Comparison of ENCODE assay signal across 14 cellular contexts in the genomic region with DNA sequence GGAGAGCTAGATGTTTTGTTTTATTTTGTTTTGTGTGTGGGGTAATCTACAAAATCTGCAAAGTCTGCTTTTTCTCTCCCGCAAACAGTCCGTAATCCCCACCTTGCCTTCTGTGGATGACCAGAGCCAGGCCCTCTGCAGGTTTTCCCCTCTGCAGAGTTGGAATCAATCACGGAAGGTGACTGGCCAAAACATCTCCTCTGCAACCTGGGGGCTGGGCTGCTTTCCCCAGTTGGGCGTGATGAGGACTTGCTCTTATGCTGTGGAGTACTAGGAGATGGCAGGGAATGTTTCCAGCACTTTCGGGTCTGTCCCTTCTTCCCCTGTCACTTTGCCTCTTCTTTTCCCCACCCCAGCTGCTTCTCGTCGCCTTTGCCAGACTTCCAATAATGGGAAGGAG. TPM values are rescaled to one million over a fixed set of nuclear protein-coding genes. Genes with fewer than 3 reads are reported as not detected.
DNase-seq lines count a peak whose midpoint lies in the region; ATAC-seq and TF ChIP-seq lines count a peak whose summit lies in the region.
"Had no signal": no experiment of that assay in that cellular context is flagged by ENCODE, and none has a peak within 500 bp of the region (broad histone marks: within the 10 kb centered on the region; RNA-seq: fewer than 3 reads in every experiment).

No MANE protein-coding gene starts in this region.

- H3K4me2 ChIP-seq in neural cell (ENCODE audit: low read length) = no peak overlapping the region

- H3K4me1 Mint-ChIP-seq in MCF 10A (ENCODE audit: insufficient read depth, unreplicated experiment) = no peaks in the 10 kb centered on the region
- H3K4me1 Mint-ChIP-seq: T-helper 17 cell had no signal

- no peak for ATAC-seq in GM21825 (IDR thresholded peaks at IDR 0.05; ENCODE audit: unreplicated experiment)
- ATAC-seq: T-helper 17 cell had no signal

- TF ChIP-seq RAD21 in neural cell (conservative IDR thresholded peaks at IDR 0.05) = no peak

- peaks cover 0 to 65% of the 10 kb centered on the region in 2 donors for H3K27me3 ChIP-seq in breast epithelium
- no peaks in the 10 kb centered on the region for H3K27me3 ChIP-seq in esophagus muscularis mucosa
- no peaks in the 10 kb centered on the region for H3K27me3 ChIP-seq in neural cell (ENCODE audit: insufficient read depth, low read depth, low read length)
- H3K27me3 ChIP-seq: left lung had no signal

- H3K4me1 ChIP-seq in breast epithelium = no peaks in the 10 kb centered on the region
- peaks cover 0 to 19% (median 5%) of the 10 kb centered on the region in 4 donors for H3K4me1 ChIP-seq in esophagus muscularis mucosa
- H3K4me1 ChIP-seq in urinary bladder (ENCODE audit: insufficient read depth) = peaks cover 2% of the 10 kb centered on the region
- H3K4me1 ChIP-seq: left lung had no signal

- H3K4me3 Mint-ChIP-seq in MCF 10A (ENCODE audit: unreplicated experiment) = no peak overlapping the region
- H3K4me3 Mint-ChIP-seq: T-helper 17 cell had no signal

- intact Hi-C loops in breast epithelium (cut with DNase I; ENCODE audit: low total_unique reads) = no loop called here
- intact Hi-C loops in MCF 10A (cut with micrococcal nuclease) = no loop called here
- intact Hi-C loops in esophagus muscularis mucosa (cut with DNase I) = no loop called here

- peaks cover 59% of the 10 kb centered on the region for H3K27me3 Mint-ChIP-seq in MCF 10A (ENCODE audit: insufficient read depth, unreplicated experiment)

- POLR2A ChIA-PET in MCF 10A (lab: Yijun Ruan, JAX) = interaction anchor here (0.7 kb wide), 1 partner anchor 84 kb away, joined by 3 read pairs; no protein-coding TSS in a partner anchor

- CTCF ChIA-PET in MCF 10A (lab: Yijun Ruan, JAX) = interaction anchor here (0.8 kb wide), 1 partner anchor 243 kb away, joined by 3 read pairs; no protein-coding TSS in a partner anchor

- peaks cover 45% of the 10 kb centered on the region for H3K79me2 ChIP-seq in neural cell (replicated peaks; ENCODE audit: insufficient read depth, low read length)

- no peaks in the 10 kb centered on the region for H3K36me3 ChIP-seq in breast epithelium
- no peaks in the 10 kb centered on the region for H3K36me3 ChIP-seq in esophagus muscularis mucosa
- no peaks in the 10 kb centered on the region for H3K36me3 ChIP-seq in neural cell (ENCODE audit: insufficient read depth, low read length)
- H3K36me3 ChIP-seq in urinary bladder (ENCODE audit: insufficient read depth) = no peaks in the 10 kb centered on the region
- H3K36me3 ChIP-seq: left lung had no signal

- BruUV-seq in MCF 10A (replicated peaks; lab: Mats Ljungman, UMichigan) = no TSS peak

- DNase-seq in breast epithelium (ENCODE audit: low spot score in 2 of 2) (no peak), MCF 10A (ENCODE audit: unreplicated experiment) (no peak), esophagus muscularis mucosa (ENCODE audit: extremely low spot score) (no peak), AG20443 (ENCODE audit: low spot score) (no peak), NCI-H1092 (lab: John Stamatoyannopoulos, UW) (no peak)
- DNase-seq: activated CD4-positive, alpha-beta T cell treated with anti-CD3 and anti-CD28 coated beads, Interleukin-2, amount 50 U/mL, for 48 hours; activated effector memory CD4-positive, alpha-beta T cell treated with anti-CD3 and anti-CD28 coated beads, Interleukin-2, amount 50 U/mL, for 16 hours; KG1; left lung; NCI-H2029; T-helper 17 cell had no signal

- TF ChIP-seq EP300 in esophagus muscularis mucosa (IDR thresholded peaks at IDR 0.05) = no peak
- TF ChIP-seq EP300 in neural cell (conservative IDR thresholded peaks at IDR 0.05; ENCODE audit: poor library complexity, severe bottlenecking) = no peak

- H3K27ac ChIP-seq in breast epithelium = no peak overlapping the region
- H3K27ac ChIP-seq in esophagus muscularis mucosa (replicated peaks in 1 of 4) = peak overlapping the region; percentile 67 to 76 (median 72)
- H3K27ac ChIP-seq in neural cell (ENCODE audit: low read length) = peak overlapping the region; percentile 74
- no peak overlapping the region for H3K27ac ChIP-seq in urinary bladder (ENCODE audit: low read depth)
- H3K27ac ChIP-seq: left lung had no signal

- no peaks in the 10 kb centered on the region for H3K36me3 Mint-ChIP-seq in MCF 10A (ENCODE audit: insufficient read depth, unreplicated experiment)

- H3K9me3 ChIP-seq in breast epithelium = no peaks in the 10 kb centered on the region
- H3K9me3 ChIP-seq in esophagus muscularis mucosa = no peaks in the 10 kb centered on the region
- H3K9me3 ChIP-seq in neural cell (ENCODE audit: low read length) = no peaks in the 10 kb centered on the region
- H3K9me3 ChIP-seq: left lung had no signal

- no peak overlapping the region for H3K27ac Mint-ChIP-seq in MCF 10A (ENCODE audit: low read depth, unreplicated experiment)
- H3K27ac Mint-ChIP-seq: T-helper 17 cell had no signal

- no peaks in the 10 kb centered on the region for H3F3A ChIP-seq in neural cell (ENCODE audit: insufficient read depth, low read length, poor library complexity, severe bottlenecking)

- no peak overlapping the region for H2AFZ ChIP-seq in neural cell (ENCODE audit: low read depth, low read length)

- H3K4me3 ChIP-seq in breast epithelium (peak overlapping the region; percentile 37 to 61 (median 42)), esophagus muscularis mucosa (peak overlapping the region; percentile 53 to 60 (median 56)), neural cell (ENCODE audit: low read length) (peak overlapping the region; percentile 82), urinary bladder (ENCODE audit: low read depth, low read length) (peak overlapping the region; percentile 28)

- peak overlapping the region; percentile 81 for H3K9ac ChIP-seq in neural cell (ENCODE audit: low read length)

- no peaks in the 10 kb centered on the region for H3K9me2 ChIP-seq in neural cell (ENCODE audit: insufficient read depth, low read length)

- H4K20me1 ChIP-seq in neural cell (ENCODE audit: insufficient read depth) = no peaks in the 10 kb centered on the region

- H3K9me3 Mint-ChIP-seq in MCF 10A (ENCODE audit: unreplicated experiment) = no peaks in the 10 kb centered on the region

- 45% methylated on average over 7 of the region's 7 CpGs for WGBS in esophagus muscularis mucosa
- 22% methylated on average over 7 of the region's 7 CpGs for WGBS in urinary bladder

- TF ChIP-seq CTCF in breast epithelium (IDR thresholded peaks at IDR 0.05) = no peak
- TF ChIP-seq CTCF in MCF 10A (IDR thresholded peaks at IDR 0.05; ENCODE audit: unreplicated experiment) = no peak
- no peak for TF ChIP-seq CTCF in esophagus muscularis mucosa (IDR thresholded peaks at IDR 0.05)
- no peak for TF ChIP-seq CTCF in neural cell (IDR thresholded peaks at IDR 0.05; ENCODE audit: poor library complexity, severe bottlenecking)

- TF ChIP-seq POLR2A in breast epithelium (IDR thresholded peaks at IDR 0.05) (no peak), esophagus muscularis mucosa (IDR thresholded peaks at IDR 0.05; ENCODE audit: low read depth) (no peak)

TF ChIP-seq in neural cell, 6 proteins besides CTCF, POLR2A, EP300 and RAD21:
- TF ChIP-seq POLR2AphosphoS5 (IDR thresholded peaks at IDR 0.05) (no peak), EZH2 (IDR thresholded peaks at IDR 0.05; ENCODE audit: borderline replicate concordance, insufficient read depth, low read length, poor library complexity, severe bottlenecking) (no peak), MXI1 (conservative IDR thresholded peaks at IDR 0.05; ENCODE audit: poor library complexity, severe bottlenecking) (no peak), TAF1 (IDR thresholded peaks at IDR 0.05; ENCODE audit: low read depth) (no peak), REST (IDR thresholded peaks at IDR 0.05; ENCODE audit: borderline replicate concordance) (no peak), SMC3 (conservative IDR thresholded peaks at IDR 0.05; ENCODE audit: poor library complexity) (no peak)

RNA-seq across cellular contexts. Expression of gene TMEM35A, which starts 1.1 kb away (rescaled TPM):
- total RNA-seq in breast epithelium (1 to 10 TPM in 1 of 3 donors, under 1 TPM in 2; 0.15 to 2.1 (median 0.33) TPM), MCF 10A (2022) (not detected in 2 replicates), esophagus muscularis mucosa (10 to 100 TPM in 3 of 4 donors, 1 to 10 TPM in 1; 9.9 to 22.9 (median 21.2) TPM), urinary bladder (8.0 TPM)
- polyA plus RNA-seq in neural cell (244 and 252 TPM in 2 replicates), urinary bladder (23.2 TPM)
- 178 and 188 TPM in 2 replicates for polyA minus RNA-seq in neural cell
- total RNA-seq: T-helper 17 cell had no signal

RNA-seq across cellular contexts. Expression of gene CENPI, which starts 18.3 kb away (rescaled TPM):
- total RNA-seq in breast epithelium (1 to 10 TPM in 1 of 3 donors, under 1 TPM in 2; 0.88 to 1.4 (median 0.98) TPM), MCF 10A (2022) (4.6 TPM in 2 replicates), esophagus muscularis mucosa (1 to 10 TPM; 1.4 to 2.8 (median 1.7) TPM), urinary bladder (19.6 TPM)
- polyA plus RNA-seq in neural cell (1.7 and 1.8 TPM in 2 replicates), urinary bladder (1.1 TPM)
- 3.7 and 4.4 TPM in 2 replicates for polyA minus RNA-seq in neural cell

RNA-seq across cellular contexts. Expression of gene TRMT2B, which starts 27.8 kb away (rescaled TPM):
- total RNA-seq in breast epithelium = 10 to 100 TPM; 15.2 to 23.6 (median 17.7) TPM
- 10.7 and 10.9 TPM in 2 replicates for total RNA-seq in MCF 10A (2022)
- 10 to 100 TPM; 11.1 to 15.9 (median 15.7) TPM for total RNA-seq in esophagus muscularis mucosa
- 6.0 and 6.8 TPM in 2 replicates for polyA plus RNA-seq in neural cell
- polyA minus RNA-seq in neural cell = 12.7 and 16.8 TPM in 2 replicates
- 16.5 TPM for total RNA-seq in urinary bladder
- polyA plus RNA-seq in urinary bladder = 6.4 TPM

Comparison
In these comparisons a context has a peak if more than half of its experiments do, and no peak if none do; other contexts are left out.
1. H3K27ac ChIP-seq: peak in esophagus muscularis mucosa (4 of 4) and neural cell (single experiment); none in breast epithelium (0 of 2) and urinary bladder (single experiment).
2. H3K4me3 ChIP-seq: peak in every context shown above with its lines; median percentile 82 in neural cell; 56 in esophagus muscularis mucosa; 42 in breast epithelium; 28 in urinary bladder.